In genomic region chr2:127032601-127033000, GRCh38 we compare ENCODE assay signal across 23 cellular contexts.
A peak's percentile ranks its signal among the peaks of the same experiment; 100 is the strongest.
DNase-seq lines count a peak whose midpoint lies in the region; FAIRE-seq and TF ChIP-seq lines count a peak whose summit lies in the region.
"Had no signal": no experiment of that assay in that cellular context is flagged by ENCODE, and none has a peak within 500 bp of the region (broad histone marks: within the 10 kb centered on the region; RNA-seq: fewer than 3 reads in every experiment).

No MANE protein-coding gene starts in this region.

- H3K27ac ChIP-seq in esophagus muscularis mucosa (replicated peaks in 1 of 4) (no peak overlapping the region), vagina (no peak overlapping the region)
- H3K27ac ChIP-seq: 22Rv1, ascending aorta, left ventricle myocardium inferior, Peyer's patch, spleen, VCaP had no signal

- H3K36me3 ChIP-seq in esophagus muscularis mucosa = no peaks in the 10 kb centered on the region
- H3K36me3 ChIP-seq in vagina = no peaks in the 10 kb centered on the region
- H3K36me3 ChIP-seq: ascending aorta, BE2C, left ventricle myocardium inferior, Peyer's patch, spleen had no signal

- TF ChIP-seq EP300 in esophagus muscularis mucosa (IDR thresholded peaks at IDR 0.05) = no peak

- no peak for TF ChIP-seq CTCF in esophagus muscularis mucosa (IDR thresholded peaks at IDR 0.05)
- no peak for TF ChIP-seq CTCF in vagina (IDR thresholded peaks at IDR 0.05)

- TF ChIP-seq POLR2A in esophagus muscularis mucosa (IDR thresholded peaks at IDR 0.05; ENCODE audit: low read depth) (no peak), vagina (IDR thresholded peaks at IDR 0.05) (no peak)

- 78% methylated on average over 3 of the region's 3 CpGs for WGBS in esophagus muscularis mucosa

- no peak for FAIRE-seq in HTR-8/SVneo (lab: Jason Lieb, UNC)

- DNase-seq in DMS53 (lab: John Stamatoyannopoulos, UW) (peak; percentile 42), DMS53 treated with DMSO at 0.1 percent for 48 hours (lab: John Stamatoyannopoulos, UW; ENCODE audit: unreplicated experiment) (no peak), HTR-8/SVneo (ENCODE audit: insufficient read length, low spot score) (peak; percentile 23), esophagus muscularis mucosa (ENCODE audit: extremely low spot score) (peak; percentile 45), vagina (ENCODE audit: extremely low spot score in 2 of 2) (peak; percentile 16 to 34), DMS114 treated with DMSO at 0.1 percent for 48 hours (lab: John Stamatoyannopoulos, UW; ENCODE audit: unreplicated experiment) (no peak), middle frontal gyrus (ENCODE audit: extremely low spot score, low spot score) (no peak), ecto neural progenitor cell (ENCODE audit: low spot score) (no peak)
- DNase-seq: activated naive CD4-positive, alpha-beta T cell; BE2C; effector CD8-positive, alpha-beta T cell; GOT3; left ventricle myocardium inferior; NCI-H1092 treated with DMSO at 0.1 percent for 48 hours; NCI-H2029; nucleus accumbens; Peyer's patch; spleen; T-helper 2 cell; trophoblast cell had no signal

- intact Hi-C loops in esophagus muscularis mucosa (cut with DNase I) (no loop called here), vagina (cut with DNase I) (no loop called here)

- H3K4me1 ChIP-seq in esophagus muscularis mucosa = peaks cover 0 to 13% (median 7%) of the 10 kb centered on the region in 4 donors
- H3K4me1 ChIP-seq in vagina = no peaks in the 10 kb centered on the region
- H3K4me1 ChIP-seq: ascending aorta, BE2C, left ventricle myocardium inferior, Peyer's patch, spleen had no signal

- H3K27me3 ChIP-seq in esophagus muscularis mucosa (no peaks in the 10 kb centered on the region), vagina (no peaks in the 10 kb centered on the region)
- H3K27me3 ChIP-seq: BE2C, Peyer's patch had no signal

- no peaks in the 10 kb centered on the region for H3K9me3 ChIP-seq in esophagus muscularis mucosa
- H3K9me3 ChIP-seq in vagina = no peaks in the 10 kb centered on the region
- H3K9me3 ChIP-seq: ascending aorta, BE2C, left ventricle myocardium inferior, Peyer's patch had no signal

- H3K4me3 ChIP-seq in esophagus muscularis mucosa (no peak overlapping the region), vagina (no peak overlapping the region)
- H3K4me3 ChIP-seq: ascending aorta, left ventricle myocardium inferior, Peyer's patch, spleen had no signal

Comparison
In these comparisons a context has a peak if more than half of its experiments do, and no peak if none do; other contexts are left out.
1. DNase-seq: peak in DMS53 (single experiment), HTR-8/SVneo (single experiment), esophagus muscularis mucosa (single experiment) and vagina (2 of 2); none in DMS53 treated with DMSO at 0.1 percent for 48 hours (single experiment), DMS114 treated with DMSO at 0.1 percent for 48 hours (single experiment), middle frontal gyrus (single experiment) and ecto neural progenitor cell (single experiment).